In the genomic region with DNA sequence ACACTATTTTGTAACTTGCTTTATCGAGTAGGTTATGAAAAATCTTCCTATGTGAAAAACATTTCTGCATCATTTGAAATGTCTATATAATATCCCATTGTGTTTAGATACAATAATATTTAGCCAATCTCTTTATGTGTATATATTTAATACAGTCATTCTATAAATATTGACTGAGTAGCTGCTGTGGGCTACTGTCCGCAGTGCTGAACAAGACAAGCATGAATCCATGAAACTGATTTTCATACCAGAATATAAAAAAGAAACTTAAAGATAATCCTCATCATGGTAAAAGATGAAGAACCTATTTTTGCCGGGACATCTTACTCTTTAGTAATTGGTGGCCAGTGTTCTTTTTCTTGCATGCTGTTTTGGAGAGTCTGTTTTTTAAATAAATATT, we compare ENCODE assay signal across 18 cellular contexts. TPM values are rescaled to one million over a fixed set of nuclear protein-coding genes. Genes with fewer than 3 reads are reported as not detected.
A peak's percentile ranks its signal among the peaks of the same experiment; 100 is the strongest.
DNase-seq lines count a peak whose midpoint lies in the region; ATAC-seq and TF ChIP-seq lines count a peak whose summit lies in the region.
"Had no signal": no experiment of that assay in that cellular context is flagged by ENCODE, and none has a peak within 500 bp of the region (broad histone marks: within the 10 kb centered on the region; RNA-seq: fewer than 3 reads in every experiment).

No MANE protein-coding gene starts in this region.

- 0 out of 2 replicates have a peak, but pooled peaks cover 2% of the 10 kb centered on the region for H3K27me3 ChIP-seq in SK-N-SH (ENCODE audit: insufficient read depth)
- H3K27me3 ChIP-seq in Loucy (ENCODE audit: insufficient read depth, low read length, poor library complexity, severe bottlenecking) = no peaks in the 10 kb centered on the region
- no peaks in the 10 kb centered on the region for H3K27me3 ChIP-seq in liver (ENCODE audit: control insufficient read depth in 4 of 4, insufficient read depth in 4 of 4, low read length in 3 of 4)
- peaks cover 10% of the 10 kb centered on the region for H3K27me3 ChIP-seq in brain microvascular endothelial cell (replicated peaks)

- H2AFZ ChIP-seq in SK-N-SH (ENCODE audit: low read depth) (no peak overlapping the region), Loucy (ENCODE audit: low read length) (no peak overlapping the region)

- peaks cover 5% of the 10 kb centered on the region for H3F3A ChIP-seq in SK-N-SH (replicated peaks; ENCODE audit: insufficient read depth)
- no peaks in the 10 kb centered on the region for H3F3A ChIP-seq in Loucy (ENCODE audit: low read depth)

- H3K36me3 ChIP-seq in SK-N-SH (replicated peaks in 1 of 2; ENCODE audit: control insufficient read depth in 1 of 2, insufficient read depth in 2 of 2, low read length in 1 of 2) = peaks cover 3 to 16% of the 10 kb centered on the region in 2 experiments
- H3K36me3 ChIP-seq in Loucy (ENCODE audit: insufficient read depth, low read length) = no peaks in the 10 kb centered on the region; the same call in 1 of the 2 replicates
- peaks cover 0 to 3% (median 3%) of the 10 kb centered on the region in 4 donors for H3K36me3 ChIP-seq in liver (ENCODE audit: control insufficient read depth in 4 of 4, insufficient read depth in 3 of 4, low read depth in 1 of 4, low read length in 3 of 4)
- no peaks in the 10 kb centered on the region for H3K36me3 ChIP-seq in brain microvascular endothelial cell (replicated peaks)
- H3K36me3 ChIP-seq: MG63 had no signal

- TF ChIP-seq EP300 in SK-N-SH (IDR thresholded peaks at IDR 0.05; ENCODE audit: borderline replicate concordance in 1 of 2, low read depth in 1 of 2, low read length in 1 of 2) = no peak

- H3K9me3 ChIP-seq in SK-N-SH = no peaks in the 10 kb centered on the region
- no peaks in the 10 kb centered on the region for H3K9me3 ChIP-seq in Loucy (ENCODE audit: insufficient read depth, low read depth, low read length)
- no peaks in the 10 kb centered on the region for H3K9me3 ChIP-seq in liver (ENCODE audit: control insufficient read depth in 4 of 4, low read length in 3 of 4)
- H3K9me3 ChIP-seq: MG63 had no signal

- DNase-seq in SK-N-SH (no peak), OCI-M2 (lab: John Stamatoyannopoulos, UW; ENCODE audit: unreplicated experiment) (no peak), brain microvascular endothelial cell (no peak)
- DNase-seq: 8988T, EL, GDM1, Kasumi-1, MG63, NCI-H2029, NCI-H2227 treated with DMSO at 0.1 percent for 48 hours, NCI-H526 treated with DMSO at 0.1 percent for 48 hours, SIG-M5 had no signal

- no peak overlapping the region for H3K4me2 ChIP-seq in SK-N-SH
- H3K4me2 ChIP-seq in Loucy (ENCODE audit: low read depth, low read length, poor library complexity, severe bottlenecking) = peak overlapping the region; percentile 44

- 96% methylated on average over 3 of the region's 3 CpGs for WGBS in SK-N-SH (ENCODE audit: low lambda C conversion rate)
- 54% methylated on average over 3 of the region's 3 CpGs for WGBS in liver

- no peak for TF ChIP-seq CTCF in SK-N-SH (IDR thresholded peaks at IDR 0.05)
- TF ChIP-seq CTCF in Loucy (conservative IDR thresholded peaks at IDR 0.05; ENCODE audit: low read length) = no peak
- TF ChIP-seq CTCF in liver (IDR thresholded peaks at IDR 0.05; ENCODE audit: low read depth, low read length, missing input control) = no peak
- no peak for TF ChIP-seq CTCF in brain microvascular endothelial cell (IDR thresholded peaks at IDR 0.05; ENCODE audit: low read depth, low read length, missing control alignments)

- H3K79me2 ChIP-seq in SK-N-SH (ENCODE audit: insufficient read depth) = peaks cover 16% of the 10 kb centered on the region
- H3K79me2 ChIP-seq in Loucy (ENCODE audit: insufficient read depth, low read length) = peaks cover 79% of the 10 kb centered on the region

- H3K4me3 ChIP-seq in SK-N-SH (ENCODE audit: low read depth in 2 of 2, low read length in 1 of 2) = no peak overlapping the region
- H3K4me3 ChIP-seq in Loucy (ENCODE audit: low read length, poor library complexity, severe bottlenecking) = peak overlapping the region; percentile 43
- peak overlapping the region in 1 of 3 donors; percentile 10 for H3K4me3 ChIP-seq in liver (ENCODE audit: low read depth in 1 of 3, low read length in 3 of 3)
- H3K4me3 ChIP-seq in brain microvascular endothelial cell (ENCODE audit: low read depth, low read length) = no peak overlapping the region
- H3K4me3 ChIP-seq: K562, MG63, SK-N-MC had no signal

- H3K4me1 ChIP-seq in SK-N-SH (ENCODE audit: control insufficient read depth in 1 of 2, insufficient read depth in 2 of 2, low read depth in 1 of 2, low read length in 1 of 2) (peaks cover 8 to 18% of the 10 kb centered on the region in 2 experiments; a peak in 1 of 4 replicates), Loucy (ENCODE audit: insufficient read depth, low read length, poor library complexity, severe bottlenecking) (peaks cover 34% of the 10 kb centered on the region), liver (ENCODE audit: control insufficient read depth in 4 of 4, insufficient read depth in 4 of 4, low read length in 3 of 4) (peaks cover 8 to 73% (median 59%) of the 10 kb centered on the region in 4 donors)

- no peaks in the 10 kb centered on the region for H3K9me2 ChIP-seq in SK-N-SH
- H3K9me2 ChIP-seq in Loucy (replicated peaks; ENCODE audit: low read depth, low read length) = no peaks in the 10 kb centered on the region

- TF ChIP-seq RAD21 in SK-N-SH (IDR thresholded peaks at IDR 0.05; ENCODE audit: low read length) (no peak), liver (IDR thresholded peaks at IDR 0.05) (no peak)

- ATAC-seq in SK-N-SH treated with all-trans-retinoic acid at 6 μM for 48 hours (no peak), GM21528 (IDR thresholded peaks at IDR 0.05; ENCODE audit: low FRiP score, unreplicated experiment) (no peak)
- ATAC-seq: K562 had no signal

- H3K9ac ChIP-seq in SK-N-SH (no peak overlapping the region), Loucy (ENCODE audit: low read depth, low read length, poor library complexity, severe bottlenecking) (no peak overlapping the region), liver (ENCODE audit: low read depth in 1 of 2, low read length in 2 of 2) (no peak overlapping the region)

- CTCF ChIA-PET in SK-N-SH (lab: Yijun Ruan, JAX) = interaction anchor here (1.0 kb wide), 1 partner anchor 22 kb away, joined by 4 read pairs; no protein-coding TSS in a partner anchor

- H3K27ac ChIP-seq in SK-N-SH (ENCODE audit: low read depth in 2 of 2, low read length in 1 of 2) (no peak overlapping the region), liver (ENCODE audit: low read depth in 1 of 2, low read length in 2 of 2) (no peak overlapping the region), brain microvascular endothelial cell (no peak overlapping the region)
- H3K27ac ChIP-seq: SK-N-MC had no signal

- in situ Hi-C loops in brain microvascular endothelial cell (cut with HindIII; ENCODE audit: low pct_ligation_motif_present, low sequenced_read_pairs) = no loop called here

- peaks cover 4% of the 10 kb centered on the region; the same call in 1 of the 2 replicates for H4K20me1 ChIP-seq in SK-N-SH (ENCODE audit: insufficient read depth)
- H4K20me1 ChIP-seq in Loucy (ENCODE audit: insufficient read depth, low read length, poor library complexity, severe bottlenecking) = peaks cover 35% of the 10 kb centered on the region

- POLR2A ChIA-PET in SK-N-SH (lab: Yijun Ruan, JAX) = no interaction called here

TF ChIP-seq in SK-N-SH treated with all-trans-retinoic acid at 6 μM for 48 hours, 23 proteins besides CTCF, POLR2A, EP300 and RAD21 (continues in another document):
- TF ChIP-seq TCF4 (CRISPR knock-in tag; IDR thresholded peaks at IDR 0.05; ENCODE audit: borderline replicate concordance) (no peak), ZC3H10 (CRISPR knock-in tag; IDR thresholded peaks at IDR 0.05) (no peak)
- TF ChIP-seq, protein P1, sequence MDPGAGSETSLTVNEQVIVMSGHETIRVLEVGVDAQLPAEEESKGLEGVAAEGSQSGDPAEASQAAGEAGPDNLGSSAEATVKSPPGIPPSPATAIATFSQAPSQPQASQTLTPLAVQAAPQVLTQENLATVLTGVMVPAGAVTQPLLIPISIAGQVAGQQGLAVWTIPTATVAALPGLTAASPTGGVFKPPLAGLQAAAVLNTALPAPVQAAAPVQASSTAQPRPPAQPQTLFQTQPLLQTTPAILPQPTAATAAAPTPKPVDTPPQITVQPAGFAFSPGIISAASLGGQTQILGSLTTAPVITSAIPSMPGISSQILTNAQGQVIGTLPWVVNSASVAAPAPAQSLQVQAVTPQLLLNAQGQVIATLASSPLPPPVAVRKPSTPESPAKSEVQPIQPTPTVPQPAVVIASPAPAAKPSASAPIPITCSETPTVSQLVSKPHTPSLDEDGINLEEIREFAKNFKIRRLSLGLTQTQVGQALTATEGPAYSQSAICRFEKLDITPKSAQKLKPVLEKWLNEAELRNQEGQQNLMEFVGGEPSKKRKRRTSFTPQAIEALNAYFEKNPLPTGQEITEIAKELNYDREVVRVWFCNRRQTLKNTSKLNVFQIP (CRISPR knock-in tag; IDR thresholded peaks at IDR 0.05; ENCODE audit: borderline replicate concordance, low read depth) = no peak

TF ChIP-seq in liver, 16 proteins besides CTCF, POLR2A, EP300 and RAD21:
- TF ChIP-seq REST (IDR thresholded peaks at IDR 0.05) (peak; percentile 98), TAF1 (conservative IDR thresholded peaks at IDR 0.05) (no peak)

RNA-seq across cellular contexts. Expression of gene PPARA, which starts 3.6 kb away (rescaled TPM):
- polyA plus RNA-seq in SK-N-SH (2012; rRNA removed) (4.5 TPM in 2 replicates), liver (10 to 100 TPM; 31.2 to 35.1 TPM)
- polyA plus RNA-seq in SK-N-SH (2012; cell fraction: cytosol; rRNA removed) = 4.1 and 4.4 TPM in 2 replicates
- 5.8 and 6.8 TPM in 2 replicates for polyA plus RNA-seq in SK-N-SH (2012; cell fraction: nucleus; rRNA removed)
- total RNA-seq in liver = 10 to 100 TPM; 47.5 to 78.8 TPM
